Comparison of ENCODE assay signal across 29 cellular contexts in genomic region chr21:37874481-37874880, GRCh38. TPM values are rescaled to one million over a fixed set of nuclear protein-coding genes. Genes with fewer than 3 reads are reported as not detected.
"Had no signal": no experiment of that assay in that cellular context is flagged by ENCODE, and none has a peak within 500 bp of the region (broad histone marks: within the 10 kb centered on the region; RNA-seq: fewer than 3 reads in every experiment).

No MANE protein-coding gene starts in this region.

- H3K27ac Mint-ChIP-seq: naive B cell; natural killer cell; nephron progenitor cell; neural progenitor cell; progenitor cell of endocrine pancreas; stimulated activated memory B cell treated with anti-CD40 and anti-IgM and Interleukin-4, amounts not matched to agents 10 μg/mL and 1 μg/mL and 100 μg/mL, for 72 hours; stimulated activated naive CD8-positive, alpha-beta T cell treated with anti-CD3 and anti-CD28 coated beads, Interleukin-15, amount 100 ng/mL, for 72 hours; type B pancreatic cell had no signal

- H3K27ac ChIP-seq: hepatocyte, left ventricle myocardium inferior, neural progenitor cell, ovary, right atrium auricular region, right lobe of liver, spleen, tibial nerve, uterus had no signal

- ATAC-seq: mucosa of descending colon; natural killer cell; stimulated activated memory B cell treated with anti-CD40 and anti-IgM and Interleukin-4, amounts not matched to agents 10 μg/mL and 1 μg/mL and 100 μg/mL, for 72 hours; stimulated activated naive CD8-positive, alpha-beta T cell treated with anti-CD3 and anti-CD28 coated beads, Interleukin-15, amount 100 ng/mL, for 72 hours had no signal

- H3K9ac ChIP-seq: neural progenitor cell had no signal

- H3K36me3 ChIP-seq: left ventricle myocardium inferior, neural progenitor cell, ovary, right atrium auricular region, right lobe of liver, spleen, tibial nerve, uterus had no signal

- H3K27me3 Mint-ChIP-seq: progenitor cell of endocrine pancreas; stimulated activated memory B cell treated with anti-CD40 and anti-IgM and Interleukin-4, amounts not matched to agents 10 μg/mL and 1 μg/mL and 100 μg/mL, for 72 hours; stimulated activated naive CD8-positive, alpha-beta T cell treated with anti-CD3 and anti-CD28 coated beads, Interleukin-15, amount 100 ng/mL, for 72 hours had no signal

- H3K36me3 Mint-ChIP-seq: naive B cell; natural killer cell; neural progenitor cell; stimulated activated memory B cell treated with anti-CD40 and anti-IgM and Interleukin-4, amounts not matched to agents 10 μg/mL and 1 μg/mL and 100 μg/mL, for 72 hours; type B pancreatic cell had no signal

- H3K4me2 ChIP-seq: hepatocyte, neural progenitor cell had no signal

- FAIRE-seq: small intestine had no signal

- H3K27me3 ChIP-seq: hepatocyte, neural progenitor cell, ovary, right atrium auricular region, right lobe of liver, tibial nerve, uterus had no signal

- H3K4me3 ChIP-seq: hepatocyte, left ventricle myocardium inferior, lung, mucosa of descending colon, neural progenitor cell, ovary, right atrium auricular region, right lobe of liver, spleen, tibial nerve, uterus had no signal

- H3K4me1 Mint-ChIP-seq: naive B cell; natural killer cell; nephron progenitor cell; stimulated activated memory B cell treated with anti-CD40 and anti-IgM and Interleukin-4, amounts not matched to agents 10 μg/mL and 1 μg/mL and 100 μg/mL, for 72 hours; stimulated activated naive CD8-positive, alpha-beta T cell treated with anti-CD3 and anti-CD28 coated beads, Interleukin-15, amount 100 ng/mL, for 72 hours had no signal

- H2AFZ ChIP-seq: hepatocyte, neural progenitor cell had no signal

- H3K4me1 ChIP-seq: left ventricle myocardium inferior, neural progenitor cell, right atrium auricular region, right lobe of liver, spleen, tibial nerve, uterus had no signal

- H3K9me3 ChIP-seq: left ventricle myocardium inferior, mucosa of descending colon, ovary, right atrium auricular region, right lobe of liver, spleen, tibial nerve, uterus had no signal

- H3K4me3 Mint-ChIP-seq: naive B cell; natural killer cell; nephron progenitor cell; neural progenitor cell; stimulated activated memory B cell treated with anti-CD40 and anti-IgM and Interleukin-4, amounts not matched to agents 10 μg/mL and 1 μg/mL and 100 μg/mL, for 72 hours; stimulated activated naive CD8-positive, alpha-beta T cell treated with anti-CD3 and anti-CD28 coated beads, Interleukin-15, amount 100 ng/mL, for 72 hours; type B pancreatic cell had no signal

- DNase-seq: islet precursor cell; left ventricle myocardium inferior; midbrain; mucosa of descending colon; naive B cell; natural killer cell; nephron progenitor cell; ovary; right lobe of liver; small intestine; spleen; stimulated activated CD4-positive, alpha-beta T cell treated with anti-CD3 and anti-CD28 coated beads, Interleukin-2, amount 100 ng/mL, for 48 hours; stimulated activated CD4-positive, alpha-beta T cell treated with anti-CD3 and anti-CD28 coated beads, Interleukin-4, amount 100 ng/mL, for 4 hours; stimulated activated CD8-positive, alpha-beta memory T cell treated with anti-CD3 and anti-CD28 coated beads, Interleukin-4, amount 100 ng/mL, for 48 hours; stimulated activated naive CD4-positive, alpha-beta T cell treated with Interleukin-2 at 50 U/mL for 16 hours; stimulated activated naive CD8-positive, alpha-beta T cell treated with anti-CD3 and anti-CD28 coated beads, Interleukin-15, amount 100 ng/mL, for 72 hours; substantia nigra; uterus had no signal

- H3K9me3 Mint-ChIP-seq: naive B cell; natural killer cell; nephron progenitor cell; stimulated activated memory B cell treated with anti-CD40 and anti-IgM and Interleukin-4, amounts not matched to agents 10 μg/mL and 1 μg/mL and 100 μg/mL, for 72 hours; stimulated activated naive CD8-positive, alpha-beta T cell treated with anti-CD3 and anti-CD28 coated beads, Interleukin-15, amount 100 ng/mL, for 72 hours; type B pancreatic cell had no signal

RNA-seq across cellular contexts. Expression of gene KCNJ6, which starts 41.8 kb away (rescaled TPM):
- total RNA-seq: left ventricle myocardium inferior, mesenteric fat pad, natural killer cell, omental fat pad, ovary, right atrium auricular region, tibial nerve, ureter had no signal
